Comparison of ENCODE assay signal across 2 cellular contexts in the genomic region with DNA sequence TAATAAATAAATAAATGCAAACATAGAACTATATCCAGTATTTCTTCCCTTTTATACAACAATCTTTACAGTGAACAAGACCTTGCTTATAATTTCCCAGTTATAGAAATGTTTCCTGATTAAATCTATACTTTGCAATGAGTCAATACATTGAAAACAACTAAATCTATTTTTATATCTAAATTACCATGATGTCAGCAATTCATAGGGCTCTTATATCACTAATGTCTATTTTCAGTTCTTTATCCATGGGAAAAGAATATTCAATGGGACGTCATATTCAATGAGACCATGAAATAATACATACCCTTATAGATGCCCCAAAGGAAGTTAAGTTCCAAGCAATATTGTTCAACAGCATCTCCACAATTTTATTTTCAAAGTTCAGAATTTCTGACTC.
TF ChIP-seq lines count a peak whose summit lies in the region.

No MANE protein-coding gene starts in this region.

TF ChIP-seq in HepG2, 621 proteins besides CTCF, POLR2A, EP300 and RAD21:
- TF ChIP-seq MAFF (IDR thresholded peaks at IDR 0.05; ENCODE audit: low read depth, low read length) = peak; percentile 28; the same call in 1 of the 2 replicates
- peak in 1 of 2 experiments; percentile 71; a peak in 2 of 4 replicates for TF ChIP-seq MAFK (conservative IDR thresholded peaks at IDR 0.05 in 1 of 2, IDR thresholded peaks at IDR 0.05 in 1 of 2; ENCODE audit: low read length in 2 of 2)
- no peak for TF ChIP-seq ZNF747 (CRISPR knock-in tag; IDR thresholded peaks at IDR 0.05; ENCODE audit: borderline replicate concordance)

TF ChIP-seq in IMR-90, 13 proteins besides CTCF, POLR2A, EP300 and RAD21:
- peak; percentile 65 for TF ChIP-seq MAFK (IDR thresholded peaks at IDR 0.05; ENCODE audit: low read depth, low read length)
- no peak for TF ChIP-seq SMC3 (IDR thresholded peaks at IDR 0.05; ENCODE audit: low read depth, low read length)
